Comparison of ENCODE assay signal across 12 cellular contexts in the genomic region with DNA sequence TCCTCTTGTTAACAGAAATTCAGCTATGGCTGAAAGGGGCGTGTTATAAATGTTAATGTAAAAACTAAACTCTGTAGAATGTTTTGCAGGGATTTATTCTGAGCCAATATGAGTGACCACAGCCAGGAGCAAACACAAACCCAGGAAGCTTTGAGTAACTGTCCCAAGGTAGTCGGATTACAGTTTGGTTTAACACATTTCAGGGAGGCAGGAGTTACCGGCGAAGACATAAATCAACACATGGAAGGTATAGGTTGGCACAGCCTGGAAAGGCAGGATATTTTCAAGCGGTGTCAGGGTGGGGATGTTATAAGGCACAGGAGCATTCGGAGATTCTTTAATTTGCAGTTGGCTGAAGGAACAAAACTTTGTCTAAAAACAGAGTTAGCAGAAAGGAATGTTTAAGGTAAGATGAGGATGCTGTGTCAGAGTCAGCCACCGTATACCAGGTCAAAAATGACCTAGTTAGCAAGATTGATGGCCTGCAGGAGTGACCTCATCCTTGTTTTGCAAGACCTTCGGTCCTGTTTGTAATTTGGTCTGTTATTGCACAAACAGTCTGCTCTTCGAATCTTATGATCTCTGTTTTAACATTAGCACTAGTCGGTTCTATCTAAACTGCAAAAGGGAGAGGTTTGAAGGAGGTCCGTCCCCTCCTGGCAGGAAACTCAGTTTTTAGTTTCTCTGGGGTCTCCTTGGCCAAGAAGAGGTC.
A peak's percentile ranks its signal among the peaks of the same experiment; 100 is the strongest.
DNase-seq lines count a peak whose midpoint lies in the region; ATAC-seq and TF ChIP-seq lines count a peak whose summit lies in the region.
"Had no signal": no experiment of that assay in that cellular context is flagged by ENCODE, and none has a peak within 500 bp of the region (broad histone marks: within the 10 kb centered on the region; RNA-seq: fewer than 3 reads in every experiment).

No MANE protein-coding gene starts in this region.

- H3K27ac ChIP-seq in osteoblast (ENCODE audit: low read depth, low read length), result peak overlapping the region; percentile 61
- H3K27ac ChIP-seq: BLaER1 treated with 17β-estradiol and CSF1 and Interleukin-3, amounts not matched to agents 10 nM and 100 nM had no signal

- POLR2A ChIA-PET in GM10248 (lab: Yijun Ruan, JAX), result no interaction called here

- H3K4me3 ChIP-seq in fibroblast of pulmonary artery (replicated peaks; ENCODE audit: low read depth, low read length), result no peak overlapping the region
- H3K4me3 ChIP-seq in osteoblast (ENCODE audit: insufficient read depth, low read length), result no peak overlapping the region
- H3K4me3 ChIP-seq: BLaER1 treated with 17β-estradiol and CSF1 and Interleukin-3, amounts not matched to agents 10 nM and 100 nM had no signal

- TF ChIP-seq CTCF in fibroblast of pulmonary artery (IDR thresholded peaks at IDR 0.05; ENCODE audit: low read length, missing control alignments) (no peak), osteoblast (IDR thresholded peaks at IDR 0.05; ENCODE audit: extremely low read depth, low read depth, low read length) (no peak), GM10248 (IDR thresholded peaks at IDR 0.05; ENCODE audit: control extremely low read depth, extremely low read depth, low read depth, missing control alignments) (no peak)

- H3K9me3 Mint-ChIP-seq in activated T-helper 2 cell treated with anti-CD3 and anti-CD28 coated beads, Interferon-gamma antibody, Interleukin-2, Interleukin-4, amounts not matched to agents 10 μg/mL and 5 μg/mL and 100 μg/mL, durations not matched to agents 14 hours and 24 hours and 36 hours, result peaks cover under 1% of the 10 kb centered on the region

- no peaks in the 10 kb centered on the region for H3K79me2 ChIP-seq in osteoblast (ENCODE audit: insufficient read depth, low read length)

- no peaks in the 10 kb centered on the region for H3K9me3 ChIP-seq in osteoblast (ENCODE audit: low read depth, low read length)

- intact Hi-C loops in activated T-helper 2 cell treated with anti-CD3 and anti-CD28 coated beads, Interferon-gamma antibody, Interleukin-2, Interleukin-4, amounts not matched to agents 10 μg/mL and 5 μg/mL and 100 μg/mL, durations not matched to agents 14 hours and 24 hours and 36 hours (cut with micrococcal nuclease), result no loop called here

- no peaks in the 10 kb centered on the region for H3K36me3 Mint-ChIP-seq in activated T-helper 2 cell treated with anti-CD3 and anti-CD28 coated beads, Interferon-gamma antibody, Interleukin-2, Interleukin-4, amounts not matched to agents 10 μg/mL and 5 μg/mL and 100 μg/mL, durations not matched to agents 14 hours and 24 hours and 36 hours (ENCODE audit: low read depth)

- H3K4me2 ChIP-seq in osteoblast (ENCODE audit: insufficient read depth, low read length), result peak overlapping the region; percentile 42

- H3K27ac Mint-ChIP-seq in activated T-helper 2 cell treated with anti-CD3 and anti-CD28 coated beads, Interferon-gamma antibody, Interleukin-2, Interleukin-4, amounts not matched to agents 10 μg/mL and 5 μg/mL and 100 μg/mL, durations not matched to agents 14 hours and 24 hours and 36 hours, result no peak overlapping the region
- H3K27ac Mint-ChIP-seq: dendritic cell treated with granulocyte-macrophage colony-stimulating factor and Interleukin-4, amounts not matched to agents 40 ng/mL and 50 ng/mL, for 4 days had no signal

- H3K27me3 Mint-ChIP-seq in activated T-helper 2 cell treated with anti-CD3 and anti-CD28 coated beads, Interferon-gamma antibody, Interleukin-2, Interleukin-4, amounts not matched to agents 10 μg/mL and 5 μg/mL and 100 μg/mL, durations not matched to agents 14 hours and 24 hours and 36 hours (ENCODE audit: low read depth), result peaks cover 2% of the 10 kb centered on the region

- DNase-seq in AG08396 (ENCODE audit: low spot score), result peak; percentile 68
- peak; percentile 69 for DNase-seq in NOMO-1 treated with DMSO at 0.1 percent for 48 hours (lab: John Stamatoyannopoulos, UW; ENCODE audit: unreplicated experiment)
- DNase-seq in fibroblast of pulmonary artery (ENCODE audit: low read depth), result peak; percentile 76
- DNase-seq in osteoblast (ENCODE audit: insufficient read length, low spot score, missing footprints), result no peak
- no peak for DNase-seq in putamen (ENCODE audit: low spot score)
- DNase-seq in GM10248 (ENCODE audit: extremely low spot score), result no peak
- no peak for DNase-seq in activated T-helper 2 cell treated with anti-CD3 and anti-CD28 coated beads, Interferon-gamma antibody, Interleukin-2, Interleukin-4, amounts not matched to agents 10 μg/mL and 5 μg/mL and 100 μg/mL, durations not matched to agents 14 hours and 24 hours and 36 hours (ENCODE audit: low spot score)
- DNase-seq: activated CD8-positive, alpha-beta memory T cell treated with anti-CD3 and anti-CD28 coated beads for 24 hours; stimulated activated CD4-positive, alpha-beta T cell treated with anti-CD3 and anti-CD28 coated beads, Interleukin-4, amount 100 ng/mL, for 24 hours had no signal

- H3K36me3 ChIP-seq in osteoblast (ENCODE audit: insufficient read depth, low read length), result no peaks in the 10 kb centered on the region
- H3K36me3 ChIP-seq: BLaER1 treated with 17β-estradiol and CSF1 and Interleukin-3, amounts not matched to agents 10 nM and 100 nM had no signal

- no peak for ATAC-seq in HG03025 (IDR thresholded peaks at IDR 0.05; ENCODE audit: low FRiP score, unreplicated experiment)

- CTCF ChIA-PET in GM10248 (lab: Yijun Ruan, JAX), result no interaction called here

- H3K27me3 ChIP-seq in osteoblast (ENCODE audit: insufficient read depth, low read length), result peaks cover 14% of the 10 kb centered on the region
- H3K27me3 ChIP-seq: BLaER1 treated with 17β-estradiol and CSF1 and Interleukin-3, amounts not matched to agents 10 nM and 100 nM had no signal

- H3K4me1 ChIP-seq in osteoblast (ENCODE audit: insufficient read depth, low read length), result peaks cover 11% of the 10 kb centered on the region

- no peaks in the 10 kb centered on the region for H3K4me1 Mint-ChIP-seq in activated T-helper 2 cell treated with anti-CD3 and anti-CD28 coated beads, Interferon-gamma antibody, Interleukin-2, Interleukin-4, amounts not matched to agents 10 μg/mL and 5 μg/mL and 100 μg/mL, durations not matched to agents 14 hours and 24 hours and 36 hours (ENCODE audit: low read depth)

- no peak overlapping the region for H3K4me3 Mint-ChIP-seq in activated T-helper 2 cell treated with anti-CD3 and anti-CD28 coated beads, Interferon-gamma antibody, Interleukin-2, Interleukin-4, amounts not matched to agents 10 μg/mL and 5 μg/mL and 100 μg/mL, durations not matched to agents 14 hours and 24 hours and 36 hours (ENCODE audit: low read depth)
- H3K4me3 Mint-ChIP-seq: dendritic cell treated with granulocyte-macrophage colony-stimulating factor and Interleukin-4, amounts not matched to agents 40 ng/mL and 50 ng/mL, for 4 days had no signal

- H4K20me1 ChIP-seq in osteoblast (ENCODE audit: insufficient read depth, low read length), result no peaks in the 10 kb centered on the region
- H4K20me1 ChIP-seq: BLaER1 treated with 17β-estradiol and CSF1 and Interleukin-3, amounts not matched to agents 10 nM and 100 nM had no signal

- no peak overlapping the region for H2AFZ ChIP-seq in osteoblast (ENCODE audit: low read length)

Comparison
In these comparisons a context has a peak if more than half of its experiments do, and no peak if none do; other contexts are left out.
1. DNase-seq: peak in AG08396 (single experiment), NOMO-1 treated with DMSO at 0.1 percent for 48 hours (single experiment) and fibroblast of pulmonary artery (single experiment); none in osteoblast (single experiment), putamen (single experiment), GM10248 (single experiment) and activated T-helper 2 cell treated with anti-CD3 and anti-CD28 coated beads, Interferon-gamma antibody, Interleukin-2, Interleukin-4, amounts not matched to agents 10 μg/mL and 5 μg/mL and 100 μg/mL, durations not matched to agents 14 hours and 24 hours and 36 hours (single experiment).